Comparison of ENCODE assay signal across 20 cellular contexts in the genomic region with DNA sequence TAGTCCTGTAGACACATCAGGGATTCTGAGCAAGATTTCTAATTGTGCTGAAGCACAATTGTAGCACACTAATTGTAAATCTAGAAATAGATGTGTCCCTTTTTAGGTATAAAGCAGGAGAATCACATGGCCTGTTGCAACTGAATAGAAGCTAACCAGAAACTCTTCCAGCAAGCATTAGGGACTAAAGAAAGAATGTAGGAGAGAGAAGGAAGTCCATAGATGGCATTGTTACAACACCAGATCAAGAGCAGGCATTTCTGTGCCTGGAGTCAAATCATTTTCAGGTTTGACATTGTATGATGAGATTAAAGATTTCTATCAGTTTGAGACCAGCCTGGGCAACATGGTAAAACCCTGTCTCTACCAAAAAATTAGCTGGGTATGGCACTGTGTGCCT. TPM values are rescaled to one million over a fixed set of nuclear protein-coding genes. Genes with fewer than 3 reads are reported as not detected.
DNase-seq lines count a peak whose midpoint lies in the region; ATAC-seq and TF ChIP-seq lines count a peak whose summit lies in the region.
"Had no signal": no experiment of that assay in that cellular context is flagged by ENCODE, and none has a peak within 500 bp of the region (broad histone marks: within the 10 kb centered on the region; RNA-seq: fewer than 3 reads in every experiment).

No MANE protein-coding gene starts in this region.

- H3K27ac ChIP-seq in body of pancreas (no peak overlapping the region), mesenchymal stem cell (ENCODE audit: low read length, poor library complexity, severe bottlenecking) (no peak overlapping the region), tibial artery (peak overlapping the region; percentile 11 to 55)
- H3K27ac ChIP-seq: right atrium auricular region, upper lobe of left lung had no signal

- H3K9ac ChIP-seq in mesenchymal stem cell (ENCODE audit: low read length) = peak overlapping the region; percentile 6

- H3K9me3 ChIP-seq in body of pancreas = no peaks in the 10 kb centered on the region
- H3K9me3 ChIP-seq in mesenchymal stem cell (ENCODE audit: control insufficient read depth, low read length) = no peaks in the 10 kb centered on the region
- H3K9me3 ChIP-seq in tibial artery = no peaks in the 10 kb centered on the region
- H3K9me3 ChIP-seq: Caco-2, right atrium auricular region, upper lobe of left lung had no signal

- no peak overlapping the region for H2BK15ac ChIP-seq in mesenchymal stem cell (ENCODE audit: low read depth, poor library complexity, severe bottlenecking)

- DNase-seq in Right ventricle myocardium superior = no peak
- DNase-seq in left cardiac atrium = no peak
- DNase-seq in body of pancreas = no peak
- peak; percentile 47 for DNase-seq in mesenchymal stem cell
- no peak for DNase-seq in tibial artery
- no peak for DNase-seq in KG1 (lab: John Stamatoyannopoulos, UW)
- no peak for DNase-seq in GM20000 (ENCODE audit: low spot score)
- DNase-seq in GF-D8 (lab: John Stamatoyannopoulos, UW) = no peak
- DNase-seq: Caco-2; effector memory CD4-positive, alpha-beta T cell; foreskin melanocyte; GDM1; KBM-7; NCI-H1105; stimulated activated CD4-positive, alpha-beta T cell treated with anti-CD3 and anti-CD28 coated beads, Interleukin-4, amount 100 ng/mL, for 1 hour; stimulated activated CD8-positive, alpha-beta memory T cell treated with anti-CD3 and anti-CD28 coated beads, Interleukin-4, amount 100 ng/mL, for 48 hours; upper lobe of left lung had no signal

- intact Hi-C loops in Right ventricle myocardium superior (cut with DNase I) (no loop called here), left cardiac atrium (cut with DNase I) (no loop called here), body of pancreas (cut with DNase I) (no loop called here), tibial artery (cut with DNase I; ENCODE audit: low total_unique reads) (no loop called here)

- no peak overlapping the region for H2BK12ac ChIP-seq in mesenchymal stem cell (ENCODE audit: low read length in 2 of 2)

- no peak overlapping the region for H4K91ac ChIP-seq in mesenchymal stem cell (ENCODE audit: low read length)

- no peak overlapping the region for H2BK5ac ChIP-seq in mesenchymal stem cell (ENCODE audit: low read depth, low read length, poor library complexity, severe bottlenecking)

- H2AFZ ChIP-seq in mesenchymal stem cell (ENCODE audit: low read depth, low read length) = no peak overlapping the region

- H3K4me3 ChIP-seq in body of pancreas (no peak overlapping the region), mesenchymal stem cell (ENCODE audit: insufficient read depth in 1 of 2, low read depth in 1 of 2, low read length in 2 of 2) (no peak overlapping the region), tibial artery (no peak overlapping the region)
- H3K4me3 ChIP-seq: lung, right atrium auricular region, upper lobe of left lung had no signal

- H3K18ac ChIP-seq in mesenchymal stem cell (ENCODE audit: low read depth in 1 of 2, low read length in 2 of 2) = no peak overlapping the region

- ATAC-seq in Right ventricle myocardium superior (ENCODE audit: poor library complexity) (peak; percentile 54), left cardiac atrium (no peak), body of pancreas (peak; percentile 35)
- ATAC-seq: natural killer cell treated with Interleukin-12 subunit alpha and Interleukin-12 subunit beta and Interleukin-15 and Interleukin-18, amount 100 ng/mL, for 72 hours had no signal

- no peak overlapping the region for H2BK120ac ChIP-seq in mesenchymal stem cell (ENCODE audit: low read depth, low read length)

- H3K4me1 ChIP-seq in body of pancreas = no peaks in the 10 kb centered on the region
- H3K4me1 ChIP-seq in mesenchymal stem cell (ENCODE audit: control insufficient read depth, insufficient read depth, low read depth, low read length) = no peaks in the 10 kb centered on the region
- peaks cover 0 to 34% (median 16%) of the 10 kb centered on the region in 4 donors for H3K4me1 ChIP-seq in tibial artery
- H3K4me1 ChIP-seq: Caco-2 had no signal

- H3K14ac ChIP-seq in mesenchymal stem cell (ENCODE audit: low read length in 2 of 2) = no peak overlapping the region

- H3K27me3 ChIP-seq in body of pancreas (no peaks in the 10 kb centered on the region), mesenchymal stem cell (ENCODE audit: control insufficient read depth in 1 of 2, insufficient read depth in 1 of 2, low read length in 2 of 2) (no peaks in the 10 kb centered on the region), tibial artery (no peaks in the 10 kb centered on the region)
- H3K27me3 ChIP-seq: right atrium auricular region, upper lobe of left lung had no signal

- no peak overlapping the region for H3K4me2 ChIP-seq in mesenchymal stem cell (ENCODE audit: low read length, poor library complexity, severe bottlenecking)

- H2AK5ac ChIP-seq in mesenchymal stem cell (ENCODE audit: low read length, severe bottlenecking) = no peak overlapping the region

- no peak for TF ChIP-seq CTCF in body of pancreas (IDR thresholded peaks at IDR 0.05)
- no peak for TF ChIP-seq CTCF in tibial artery (IDR thresholded peaks at IDR 0.05)
- no peak for TF ChIP-seq CTCF in GM20000 (IDR thresholded peaks at IDR 0.05; ENCODE audit: extremely low read depth, missing control alignments)

- peaks cover 0 to 22% of the 10 kb centered on the region in 2 donors for H3K36me3 ChIP-seq in body of pancreas (replicated peaks in 1 of 2; ENCODE audit: insufficient read depth in 1 of 2, low read depth in 2 of 2)
- peaks cover 6 to 81% of the 10 kb centered on the region in 2 experiments for H3K36me3 ChIP-seq in mesenchymal stem cell (ENCODE audit: control insufficient read depth in 1 of 2, insufficient read depth in 2 of 2, low read depth in 1 of 2, low read length in 2 of 2)
- H3K36me3 ChIP-seq in tibial artery = peaks cover 14 to 55% (median 44%) of the 10 kb centered on the region in 3 donors

- H3K4ac ChIP-seq in mesenchymal stem cell (ENCODE audit: low read depth in 1 of 2, low read length in 2 of 2) = no peak overlapping the region

- H4K8ac ChIP-seq in mesenchymal stem cell (ENCODE audit: low read length) = no peak overlapping the region

- H3K23ac ChIP-seq in mesenchymal stem cell (ENCODE audit: low read length in 2 of 2) = no peak overlapping the region

- no peak for TF ChIP-seq POLR2A in body of pancreas (IDR thresholded peaks at IDR 0.05)

- H3K79me1 ChIP-seq in mesenchymal stem cell (replicated peaks; ENCODE audit: low read length, poor library complexity, severe bottlenecking) = peaks cover 4% of the 10 kb centered on the region

RNA-seq across cellular contexts. Expression of a gene that starts 27.4 kb away (rescaled TPM):
- 0.97 TPM for total RNA-seq in Right ventricle myocardium superior
- total RNA-seq in left cardiac atrium = 1 to 10 TPM; 3.7 to 4.3 TPM
- total RNA-seq in body of pancreas = 10 to 100 TPM in 1 of 2 donors, 1 to 10 TPM in 1; 3.3 to 12.7 TPM
- 5.0 TPM for polyA plus RNA-seq in mesenchymal stem cell (2013, experiment 1 of 2)
- polyA plus RNA-seq in mesenchymal stem cell (2013, experiment 2 of 2) = 3.7 TPM

RNA-seq across cellular contexts. Expression of a gene that starts 51.8 kb away (rescaled TPM):
- total RNA-seq in Right ventricle myocardium superior (6.9 TPM), left cardiac atrium (10 to 100 TPM; 10.7 to 12.3 TPM), body of pancreas (10 to 100 TPM; 12.7 to 21.1 TPM)
- 23.5 TPM for polyA plus RNA-seq in mesenchymal stem cell (2013, experiment 1 of 2)
- 23.2 TPM for polyA plus RNA-seq in mesenchymal stem cell (2013, experiment 2 of 2)

Comparison
In these comparisons a context has a peak if more than half of its experiments do, and no peak if none do; other contexts are left out.
1. ATAC-seq: peak in Right ventricle myocardium superior (single experiment) and body of pancreas (single experiment); none in left cardiac atrium (0 of 2).
2. H3K27ac ChIP-seq: peak in tibial artery (2 of 2); none in body of pancreas (0 of 4) and mesenchymal stem cell (single experiment).